Comparison of ENCODE assay signal across 21 cellular contexts in the genomic region with DNA sequence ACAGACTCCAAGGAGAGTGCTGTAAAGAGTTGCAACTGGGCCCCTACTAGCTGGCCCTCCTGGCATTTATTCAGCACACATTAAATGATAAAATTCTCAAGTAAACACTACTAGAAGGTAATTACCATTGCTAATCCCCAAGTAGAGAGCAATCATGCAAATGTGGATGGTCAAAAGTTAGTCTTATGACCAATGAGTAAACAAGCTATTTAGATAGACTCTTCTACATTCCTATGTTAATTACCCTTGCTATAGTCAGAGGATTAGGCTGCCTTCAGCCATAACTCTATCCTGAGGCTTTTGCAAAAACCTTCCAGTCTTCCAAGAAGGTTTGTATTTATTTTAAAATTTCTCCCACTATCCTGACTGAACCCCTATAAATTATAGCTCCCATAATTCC. TPM values are rescaled to one million over a fixed set of nuclear protein-coding genes. Genes with fewer than 3 reads are reported as not detected.
DNase-seq lines count a peak whose midpoint lies in the region; TF ChIP-seq lines count a peak whose summit lies in the region.
"Had no signal": no experiment of that assay in that cellular context is flagged by ENCODE, and none has a peak within 500 bp of the region (broad histone marks: within the 10 kb centered on the region; RNA-seq: fewer than 3 reads in every experiment).

No MANE protein-coding gene starts in this region.

- H3K79me2 ChIP-seq in hepatocyte, result no peaks in the 10 kb centered on the region

- in situ Hi-C loops in HAP-1 (cut with MboI; ENCODE audit: low sequenced_read_pairs), result no loop called here

- H3K9me2 ChIP-seq in hepatocyte (replicated peaks; ENCODE audit: insufficient read depth), result no peaks in the 10 kb centered on the region

- H3K27me3 ChIP-seq in HAP-1 (ENCODE audit: low read depth) (no peaks in the 10 kb centered on the region), hepatocyte (no peaks in the 10 kb centered on the region)

- peak overlapping the region; percentile 43 for H3K27ac ChIP-seq in hepatocyte
- H3K27ac ChIP-seq: A549, C4-2B had no signal

- no peak overlapping the region for H2AFZ ChIP-seq in hepatocyte

- H3K4me1 ChIP-seq in HAP-1 (peaks cover 23% of the 10 kb centered on the region), hepatocyte (ENCODE audit: insufficient read depth) (peaks cover 7% of the 10 kb centered on the region)

- H3K36me3 ChIP-seq in HAP-1 (replicated peaks) (no peaks in the 10 kb centered on the region), hepatocyte (replicated peaks; ENCODE audit: insufficient read depth, low read depth) (no peaks in the 10 kb centered on the region)

- H4K20me1 ChIP-seq in hepatocyte (ENCODE audit: insufficient read depth, poor library complexity, severe bottlenecking), result no peaks in the 10 kb centered on the region

- H3K4me2 ChIP-seq in hepatocyte, result no peak overlapping the region
- H3K4me2 ChIP-seq: A549 had no signal

- H3K4me3 ChIP-seq in HAP-1, result no peak overlapping the region
- H3K4me3 ChIP-seq in hepatocyte, result no peak overlapping the region
- H3K4me3 ChIP-seq: A549 had no signal

- DNase-seq in HAP-1 (ENCODE audit: low spot score in 2 of 2), result peak; percentile 35 to 93
- peak; percentile 69 for DNase-seq in NCI-H526 treated with DMSO at 0.1 percent for 48 hours (lab: John Stamatoyannopoulos, UW)
- DNase-seq in hepatocyte (ENCODE audit: low spot score), result no peak
- peak; percentile 61 for DNase-seq in renal cortical epithelial cell (ENCODE audit: low read depth)
- no peak for DNase-seq in activated CD4-positive, CD25-positive, alpha-beta regulatory T cell (lab: John Stamatoyannopoulos, UW)
- DNase-seq in NCI-H748 treated with DMSO at 0.1 percent for 48 hours (lab: John Stamatoyannopoulos, UW), result no peak
- DNase-seq in HPDE6-E6E7 (ENCODE audit: extremely low spot score), result no peak
- no peak for DNase-seq in NCI-H1417 treated with DMSO at 0.1 percent for 48 hours (lab: John Stamatoyannopoulos, UW)
- DNase-seq: Calu3, DMS79 treated with DMSO at 0.1 percent for 48 hours, GF-D8, H7, HFFc6, NCI-H1092 treated with DMSO at 0.1 percent for 48 hours, NCI-H1436 treated with DMSO at 0.1 percent for 48 hours, NCI-H187 treated with DMSO at 0.1 percent for 48 hours, NCI-H524, SHP77 treated with DMSO at 0.1 percent for 48 hours had no signal

- H3K9me3 ChIP-seq in HAP-1 (no peaks in the 10 kb centered on the region), hepatocyte (ENCODE audit: low read depth) (no peaks in the 10 kb centered on the region)

- TF ChIP-seq CTCF in hepatocyte (IDR thresholded peaks at IDR 0.05; ENCODE audit: poor library complexity), result no peak

RNA-seq across cellular contexts. Expression of a gene that starts 28.3 kb away (rescaled TPM):
- total RNA-seq in hepatocyte (129 and 150 TPM in 2 replicates), renal cortical epithelial cell (8.7 and 105 TPM in 2 replicates)
- polyA plus RNA-seq in hepatocyte, result 57.4 and 76.9 TPM in 2 replicates
- total RNA-seq: B cell, HFFc6 had no signal

Comparison
In these comparisons a context has a peak if more than half of its experiments do, and no peak if none do; other contexts are left out.
1. DNase-seq: peak in HAP-1 (2 of 2), NCI-H526 treated with DMSO at 0.1 percent for 48 hours (single experiment) and renal cortical epithelial cell (single experiment); none in hepatocyte (single experiment), activated CD4-positive, CD25-positive, alpha-beta regulatory T cell (0 of 4), NCI-H748 treated with DMSO at 0.1 percent for 48 hours (single experiment), HPDE6-E6E7 (single experiment) and NCI-H1417 treated with DMSO at 0.1 percent for 48 hours (single experiment).